Comparison of ENCODE assay signal across 1 cellular context in the genomic region with DNA sequence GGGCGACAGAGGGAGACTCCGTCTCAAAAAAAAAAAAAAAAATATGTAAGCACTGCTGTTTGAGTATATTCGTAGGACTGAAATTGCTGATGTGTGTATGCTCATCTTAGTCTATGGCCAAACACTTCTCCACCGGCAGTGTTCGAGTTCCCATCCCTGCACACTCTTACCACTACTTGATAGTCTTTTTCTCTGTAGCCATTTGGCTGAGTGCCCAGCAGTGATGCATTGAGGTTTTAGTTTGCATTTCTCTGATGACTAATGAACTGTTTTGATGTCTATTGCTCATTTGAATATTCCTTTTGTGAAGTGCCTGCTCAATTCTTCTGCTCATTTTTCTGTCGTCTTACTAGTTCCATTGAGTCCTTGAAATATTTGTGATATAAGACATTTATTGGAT.
TF ChIP-seq lines count a peak whose summit lies in the region.

No MANE protein-coding gene starts in this region.

TF ChIP-seq in HCT116, 20 proteins besides CTCF, POLR2A, EP300 and RAD21:
- TF ChIP-seq TCF7L2 (IDR thresholded peaks at IDR 0.05; ENCODE audit: borderline replicate concordance, extremely low read depth, insufficient read depth, insufficient read length) (peak; percentile 57), YY1 (IDR thresholded peaks at IDR 0.05; ENCODE audit: extremely low read depth, insufficient replicate concordance, low read depth, low read length) (no peak), SIN3A (IDR thresholded peaks at IDR 0.05; ENCODE audit: low read depth) (no peak), FOSL1 (IDR thresholded peaks at IDR 0.05; ENCODE audit: low read depth) (peak; percentile 43), ZNF274 (IDR thresholded peaks at IDR 0.05; ENCODE audit: low read depth, low read length) (no peak), CBX3 (IDR thresholded peaks at IDR 0.05; ENCODE audit: low read depth) (no peak)
- TF ChIP-seq, protein P1, sequence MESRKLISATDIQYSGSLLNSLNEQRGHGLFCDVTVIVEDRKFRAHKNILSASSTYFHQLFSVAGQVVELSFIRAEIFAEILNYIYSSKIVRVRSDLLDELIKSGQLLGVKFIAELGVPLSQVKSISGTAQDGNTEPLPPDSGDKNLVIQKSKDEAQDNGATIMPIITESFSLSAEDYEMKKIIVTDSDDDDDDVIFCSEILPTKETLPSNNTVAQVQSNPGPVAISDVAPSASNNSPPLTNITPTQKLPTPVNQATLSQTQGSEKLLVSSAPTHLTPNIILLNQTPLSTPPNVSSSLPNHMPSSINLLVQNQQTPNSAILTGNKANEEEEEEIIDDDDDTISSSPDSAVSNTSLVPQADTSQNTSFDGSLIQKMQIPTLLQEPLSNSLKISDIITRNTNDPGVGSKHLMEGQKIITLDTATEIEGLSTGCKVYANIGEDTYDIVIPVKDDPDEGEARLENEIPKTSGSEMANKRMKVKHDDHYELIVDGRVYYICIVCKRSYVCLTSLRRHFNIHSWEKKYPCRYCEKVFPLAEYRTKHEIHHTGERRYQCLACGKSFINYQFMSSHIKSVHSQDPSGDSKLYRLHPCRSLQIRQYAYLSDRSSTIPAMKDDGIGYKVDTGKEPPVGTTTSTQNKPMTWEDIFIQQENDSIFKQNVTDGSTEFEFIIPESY (IDR thresholded peaks at IDR 0.05; ENCODE audit: extremely low read depth, insufficient replicate concordance, low read length) = no peak
